Comparison of ENCODE assay signal across 3 cellular contexts in the genomic region with DNA sequence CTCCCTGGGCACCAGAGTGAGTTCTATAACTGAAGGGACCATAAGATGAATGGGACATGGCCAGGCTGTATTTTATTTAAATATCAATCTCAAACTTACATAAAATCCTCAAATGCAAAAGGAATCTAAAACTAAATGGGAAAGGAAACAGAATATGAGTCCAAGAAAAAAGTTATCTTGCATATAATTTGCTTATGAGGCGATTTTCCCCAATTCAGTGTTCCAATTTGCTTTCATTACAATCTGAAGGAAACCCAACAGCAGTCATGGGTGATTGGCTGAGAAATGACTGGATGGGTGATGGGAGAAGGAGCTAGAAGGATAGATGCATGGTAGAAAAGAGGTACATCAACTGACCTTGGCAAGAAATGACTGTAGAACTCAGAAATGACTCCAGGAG.
TF ChIP-seq lines count a peak whose summit lies in the region.

No MANE protein-coding gene starts in this region.

TF ChIP-seq in IMR-90, 13 proteins besides CTCF, POLR2A, EP300 and RAD21:
- TF ChIP-seq MAFK (IDR thresholded peaks at IDR 0.05; ENCODE audit: low read depth, low read length): peak; percentile 74
- no peak for TF ChIP-seq CHD1 (IDR thresholded peaks at IDR 0.05; ENCODE audit: low read depth, low read length)
- no peak for TF ChIP-seq RFX5 (IDR thresholded peaks at IDR 0.05; ENCODE audit: low read depth, low read length)
- TF ChIP-seq CEBPB (IDR thresholded peaks at IDR 0.05; ENCODE audit: low read depth, low read length): no peak
- TF ChIP-seq BHLHE40 (IDR thresholded peaks at IDR 0.05; ENCODE audit: low read depth, low read length): no peak
- no peak for TF ChIP-seq SMC3 (IDR thresholded peaks at IDR 0.05; ENCODE audit: low read depth, low read length)
- TF ChIP-seq RCOR1 (IDR thresholded peaks at IDR 0.05; ENCODE audit: insufficient replicate concordance, low read length): no peak

TF ChIP-seq in H1, 55 proteins besides CTCF, POLR2A, EP300 and RAD21:
- no peak for TF ChIP-seq SRF (IDR thresholded peaks at IDR 0.05; ENCODE audit: low read depth, low read length)
- no peak for TF ChIP-seq YY1 (IDR thresholded peaks at IDR 0.05; ENCODE audit: low read depth, low read length)
- TF ChIP-seq MAFK (IDR thresholded peaks at IDR 0.05; ENCODE audit: low read depth, low read length): peak; percentile 15; the same call in 1 of the 2 replicates

TF ChIP-seq in HEK293T, 16 proteins besides CTCF, POLR2A, EP300 and RAD21:
- TF ChIP-seq FOXK2 (IDR thresholded peaks at IDR 0.05) (no peak), L3MBTL2 (conservative IDR thresholded peaks at IDR 0.05) (no peak), HDGF (IDR thresholded peaks at IDR 0.05; ENCODE audit: borderline replicate concordance) (no peak), CTBP1 (IDR thresholded peaks at IDR 0.05; ENCODE audit: borderline replicate concordance) (no peak), NFRKB (IDR thresholded peaks at IDR 0.05) (no peak)
- TF ChIP-seq, protein P1, sequence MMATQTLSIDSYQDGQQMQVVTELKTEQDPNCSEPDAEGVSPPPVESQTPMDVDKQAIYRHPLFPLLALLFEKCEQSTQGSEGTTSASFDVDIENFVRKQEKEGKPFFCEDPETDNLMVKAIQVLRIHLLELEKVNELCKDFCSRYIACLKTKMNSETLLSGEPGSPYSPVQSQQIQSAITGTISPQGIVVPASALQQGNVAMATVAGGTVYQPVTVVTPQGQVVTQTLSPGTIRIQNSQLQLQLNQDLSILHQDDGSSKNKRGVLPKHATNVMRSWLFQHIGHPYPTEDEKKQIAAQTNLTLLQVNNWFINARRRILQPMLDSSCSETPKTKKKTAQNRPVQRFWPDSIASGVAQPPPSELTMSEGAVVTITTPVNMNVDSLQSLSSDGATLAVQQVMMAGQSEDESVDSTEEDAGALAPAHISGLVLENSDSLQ (IDR thresholded peaks at IDR 0.05): no peak
